14 cellular contexts compared by ENCODE assay signal in genomic region chr12:67633024-67633423, GRCh38. TPM values are rescaled to one million over a fixed set of nuclear protein-coding genes. Genes with fewer than 3 reads are reported as not detected.
DNase-seq lines count a peak whose midpoint lies in the region; ATAC-seq and TF ChIP-seq lines count a peak whose summit lies in the region.
"Had no signal": no experiment of that assay in that cellular context is flagged by ENCODE, and none has a peak within 500 bp of the region (broad histone marks: within the 10 kb centered on the region; RNA-seq: fewer than 3 reads in every experiment).

No MANE protein-coding gene starts in this region.

- H3K4me3 ChIP-seq in CD4-positive, CD25-positive, alpha-beta regulatory T cell (ENCODE audit: low read depth, low read length), result peak overlapping the region; percentile 7
- H3K4me3 ChIP-seq in CD8-positive, alpha-beta memory T cell (ENCODE audit: low read length), result no peak overlapping the region
- H3K4me3 ChIP-seq in lower leg skin (ENCODE audit: low read depth, poor library complexity, severe bottlenecking), result no peak overlapping the region
- H3K4me3 ChIP-seq: GM23338 had no signal

- CTCF ChIA-PET in CD8-positive, alpha-beta memory T cell (lab: Charles Lee), result interaction anchor here (0.7 to 2.6 kb wide), 4 partner anchors 10 to 277 kb away, joined by 3 to 9 read pairs (median 6); partner anchors contain the start of gene DYRK2

- POLR2A ChIA-PET in CD8-positive, alpha-beta memory T cell (lab: Charles Lee), result interaction anchor here (0.5 to 4.8 kb wide), 2 partner anchors 16 to 33 kb away, joined by 3 to 78 read pairs; partner anchors contain the start of gene DYRK2

- DNase-seq in CD4-positive, CD25-positive, alpha-beta regulatory T cell, result no peak
- no peak for DNase-seq in CD8-positive, alpha-beta memory T cell
- DNase-seq in nephron progenitor cell (no peak), lower leg skin (ENCODE audit: low spot score in 2 of 2) (no peak), DMS79 (lab: John Stamatoyannopoulos, UW) (no peak)
- DNase-seq: NCI-H187 treated with DMSO at 0.1 percent for 48 hours; NCI-H69; NK-92 treated with Interleukin-12 subunit alpha and Interleukin-12 subunit beta, amount 100 ng/mL, for 24 hours; SIG-M5 had no signal

- intact Hi-C loops in lower leg skin (cut with DNase I; ENCODE audit: low total_unique reads), result no loop called here

- H3K36me3 ChIP-seq in CD4-positive, CD25-positive, alpha-beta regulatory T cell (ENCODE audit: control insufficient read depth, insufficient read depth, low read length), result no peaks in the 10 kb centered on the region
- no peaks in the 10 kb centered on the region for H3K36me3 ChIP-seq in CD8-positive, alpha-beta memory T cell (ENCODE audit: insufficient read depth, low read length)

- peaks cover 28 to 72% (median 63%) of the 10 kb centered on the region in 4 donors for H3K4me1 Mint-ChIP-seq in CD4-positive, CD25-positive, alpha-beta regulatory T cell
- peaks cover 65 to 72% (median 71%) of the 10 kb centered on the region in 3 donors for H3K4me1 Mint-ChIP-seq in CD8-positive, alpha-beta memory T cell
- H3K4me1 Mint-ChIP-seq in activated naive CD8-positive, alpha-beta T cell (ENCODE audit: low read depth), result peaks cover 69% of the 10 kb centered on the region
- H3K4me1 Mint-ChIP-seq in nephron progenitor cell, result peaks cover 66% of the 10 kb centered on the region

- 71 to 98% methylated on average over 1 of the region's 1 CpG for WGBS in lower leg skin, 2 donors

- no peaks in the 10 kb centered on the region for H3K36me3 Mint-ChIP-seq in CD4-positive, CD25-positive, alpha-beta regulatory T cell
- H3K36me3 Mint-ChIP-seq in CD8-positive, alpha-beta memory T cell, result peaks cover 0 to 3% (median 2%) of the 10 kb centered on the region in 3 donors
- peaks cover 10% of the 10 kb centered on the region for H3K36me3 Mint-ChIP-seq in activated naive CD8-positive, alpha-beta T cell
- H3K36me3 Mint-ChIP-seq in nephron progenitor cell (ENCODE audit: low read depth), result peaks cover 5% of the 10 kb centered on the region

- peaks cover 0 to 3% (median 0%) of the 10 kb centered on the region in 7 donors for H3K9me3 Mint-ChIP-seq in CD4-positive, CD25-positive, alpha-beta regulatory T cell
- peaks cover 0 to 2% (median 0%) of the 10 kb centered on the region in 5 donors for H3K9me3 Mint-ChIP-seq in CD8-positive, alpha-beta memory T cell
- H3K9me3 Mint-ChIP-seq in activated naive CD8-positive, alpha-beta T cell (ENCODE audit: low read depth), result peaks cover 9% of the 10 kb centered on the region
- no peaks in the 10 kb centered on the region for H3K9me3 Mint-ChIP-seq in nephron progenitor cell
- H3K9me3 Mint-ChIP-seq: GM23338 had no signal

- H3K4me3 Mint-ChIP-seq in CD4-positive, CD25-positive, alpha-beta regulatory T cell, result peak overlapping the region in 3 of 4 donors; percentile 21 to 57 (median 48)
- H3K4me3 Mint-ChIP-seq in CD8-positive, alpha-beta memory T cell, result peak overlapping the region in 4 of 7 donors; percentile 2 to 47 (median 25)
- H3K4me3 Mint-ChIP-seq in activated naive CD8-positive, alpha-beta T cell, result peak overlapping the region; percentile 1
- H3K4me3 Mint-ChIP-seq in nephron progenitor cell, result no peak overlapping the region
- H3K4me3 Mint-ChIP-seq: GM23338 had no signal

- peak overlapping the region; percentile 79 to 91 (median 88) for H3K27ac Mint-ChIP-seq in CD4-positive, CD25-positive, alpha-beta regulatory T cell
- H3K27ac Mint-ChIP-seq in CD8-positive, alpha-beta memory T cell, result peak overlapping the region in 7 of 8 donors; percentile 56 to 83 (median 69)
- H3K27ac Mint-ChIP-seq in activated naive CD8-positive, alpha-beta T cell, result peak overlapping the region; percentile 62
- H3K27ac Mint-ChIP-seq in nephron progenitor cell, result peak overlapping the region; percentile 5
- H3K27ac Mint-ChIP-seq: GM23338 had no signal

- H3K27me3 Mint-ChIP-seq in CD4-positive, CD25-positive, alpha-beta regulatory T cell, result peaks cover 10% of the 10 kb centered on the region
- no peaks in the 10 kb centered on the region for H3K27me3 Mint-ChIP-seq in CD8-positive, alpha-beta memory T cell
- H3K27me3 Mint-ChIP-seq in activated naive CD8-positive, alpha-beta T cell, result no peaks in the 10 kb centered on the region
- H3K27me3 Mint-ChIP-seq in nephron progenitor cell (ENCODE audit: low read depth, poor library complexity), result peaks cover 9% of the 10 kb centered on the region

- H3K9me3 ChIP-seq in CD4-positive, CD25-positive, alpha-beta regulatory T cell (ENCODE audit: control insufficient read depth in 2 of 2, low read length in 2 of 2), result no peaks in the 10 kb centered on the region
- H3K9me3 ChIP-seq in CD8-positive, alpha-beta memory T cell (ENCODE audit: low read length), result no peaks in the 10 kb centered on the region

- ATAC-seq in CD4-positive, CD25-positive, alpha-beta regulatory T cell (ENCODE audit: low read depth in 2 of 2), result no peak
- ATAC-seq in GM19455 (IDR thresholded peaks at IDR 0.05; ENCODE audit: unreplicated experiment), result no peak
- ATAC-seq: GM23338, HCT116 had no signal

- peaks cover 58% of the 10 kb centered on the region for H3K4me1 ChIP-seq in CD4-positive, CD25-positive, alpha-beta regulatory T cell (ENCODE audit: control insufficient read depth, insufficient read depth, low read length, poor library complexity, severe bottlenecking)
- H3K4me1 ChIP-seq in CD8-positive, alpha-beta memory T cell (ENCODE audit: insufficient read depth, low read length), result peaks cover 70% of the 10 kb centered on the region

- no peak for TF ChIP-seq CTCF in nephron progenitor cell (IDR thresholded peaks at IDR 0.05)
- no peak for TF ChIP-seq CTCF in lower leg skin (IDR thresholded peaks at IDR 0.05)

- no peak overlapping the region for H3K27ac ChIP-seq in CD4-positive, CD25-positive, alpha-beta regulatory T cell (ENCODE audit: insufficient read depth, low read length, poor library complexity, severe bottlenecking)
- no peak overlapping the region for H3K27ac ChIP-seq in CD8-positive, alpha-beta memory T cell (ENCODE audit: low read depth, low read length)
- H3K27ac ChIP-seq: HL-60 had no signal

- TF ChIP-seq POLR2A in lower leg skin (IDR thresholded peaks at IDR 0.05), result no peak

- no peaks in the 10 kb centered on the region for H3K27me3 ChIP-seq in CD4-positive, CD25-positive, alpha-beta regulatory T cell (ENCODE audit: control insufficient read depth, insufficient read depth, low read length)
- H3K27me3 ChIP-seq in CD8-positive, alpha-beta memory T cell (ENCODE audit: insufficient read depth, low read length, poor library complexity, severe bottlenecking), result no peaks in the 10 kb centered on the region

RNA-seq across cellular contexts. Expression of gene DYRK2, which starts 15.5 kb away (rescaled TPM):
- total RNA-seq in CD4-positive, CD25-positive, alpha-beta regulatory T cell, result 91.4 TPM
- 10 to 100 TPM; 53.5 to 87.9 (median 71.9) TPM for polyA plus RNA-seq in CD4-positive, CD25-positive, alpha-beta regulatory T cell
- total RNA-seq in CD8-positive, alpha-beta memory T cell, result 10 to 100 TPM; 44.7 to 47.6 TPM
- 89.3 TPM for polyA plus RNA-seq in CD8-positive, alpha-beta memory T cell
- 10 to 100 TPM in 3 of 4 donors, 1 to 10 TPM in 1; 8.0 to 16.0 (median 13.2) TPM for total RNA-seq in lower leg skin

Comparison
In these comparisons a context has a peak if more than half of its experiments do, and no peak if none do; other contexts are left out.
1. H3K27ac Mint-ChIP-seq: peak in every context shown above with its lines; median percentile 88 in CD4-positive, CD25-positive, alpha-beta regulatory T cell; 69 in CD8-positive, alpha-beta memory T cell; 62 in activated naive CD8-positive, alpha-beta T cell; 5 in nephron progenitor cell.